In the genomic region with DNA sequence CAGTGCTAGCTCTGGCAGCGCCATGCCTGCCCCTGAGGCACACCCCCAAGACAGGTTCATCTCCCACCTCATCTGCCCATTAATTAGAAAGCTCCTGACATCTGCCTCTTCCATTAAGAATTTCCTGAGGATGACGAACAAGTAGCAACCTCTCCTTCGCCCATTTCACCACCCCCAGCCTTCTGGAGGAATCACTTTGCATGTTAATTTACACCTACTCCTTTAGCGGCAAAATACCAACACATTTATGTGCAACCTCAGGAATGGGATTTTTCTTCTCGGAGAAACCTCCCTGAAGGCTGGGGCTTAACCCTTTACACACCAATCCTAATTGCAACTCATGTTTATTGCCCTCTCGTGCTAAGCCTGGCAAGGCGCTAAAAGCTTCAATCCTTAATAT, we compare ENCODE assay signal across 20 cellular contexts. TPM values are rescaled to one million over a fixed set of nuclear protein-coding genes. Genes with fewer than 3 reads are reported as not detected.
DNase-seq lines count a peak whose midpoint lies in the region; TF ChIP-seq lines count a peak whose summit lies in the region.
"Had no signal": no experiment of that assay in that cellular context is flagged by ENCODE, and none has a peak within 500 bp of the region (broad histone marks: within the 10 kb centered on the region; RNA-seq: fewer than 3 reads in every experiment).

No MANE protein-coding gene starts in this region.

- H4K5ac ChIP-seq in H9 (ENCODE audit: insufficient read length, low read depth, low read length), result no peak overlapping the region

- H3K4me3 Mint-ChIP-seq in H9, result peak overlapping the region; percentile 1 to 12; a peak in 2 of 5 replicates
- H3K4me3 Mint-ChIP-seq: activated naive CD4-positive, alpha-beta T cell treated with anti-CD3 and anti-CD28 coated beads, Interleukin-2, amount 50 U/mL, for 24 hours; dendritic cell treated with granulocyte-macrophage colony-stimulating factor and Interleukin-4, amounts not matched to agents 40 ng/mL and 50 ng/mL, for 4 days; natural killer cell treated with Interleukin-12 subunit alpha and Interleukin-12 subunit beta and Interleukin-15 and Interleukin-18, amount 100 ng/mL, for 72 hours had no signal

- H3K9ac ChIP-seq in H9 (ENCODE audit: extremely low read depth, insufficient read length, low read length), result no peak overlapping the region

- H3K4me1 Mint-ChIP-seq in H9, result peaks cover 61 to 75% of the 10 kb centered on the region in 2 experiments

- no peak overlapping the region for H4K91ac ChIP-seq in H9 (ENCODE audit: insufficient read length, low read depth, low read length)

- peaks cover 2% of the 10 kb centered on the region for H4K20me1 ChIP-seq in H9 (ENCODE audit: control insufficient read depth, insufficient read depth, insufficient read length)

- intact Hi-C loops in head of caudate nucleus (cut with DNase I), result no loop called here

- H2BK15ac ChIP-seq in H9 (ENCODE audit: low read depth, low read length), result no peak overlapping the region

- H3K9me3 Mint-ChIP-seq in H9, result no peaks in the 10 kb centered on the region; a peak in 1 of 5 replicates
- H3K9me3 Mint-ChIP-seq: activated naive CD4-positive, alpha-beta T cell treated with anti-CD3 and anti-CD28 coated beads, Interleukin-2, amount 50 U/mL, for 24 hours; dendritic cell treated with granulocyte-macrophage colony-stimulating factor and Interleukin-4, amounts not matched to agents 40 ng/mL and 50 ng/mL, for 4 days; natural killer cell treated with Interleukin-12 subunit alpha and Interleukin-12 subunit beta and Interleukin-15 and Interleukin-18, amount 100 ng/mL, for 72 hours had no signal

- H3K27me3 ChIP-seq in H9 (ENCODE audit: insufficient read depth, low read length), result no peaks in the 10 kb centered on the region
- H3K27me3 ChIP-seq: cardiac muscle cell, heart left ventricle, pancreas had no signal

- H3K4me3 ChIP-seq in retinal pigment epithelial cell (ENCODE audit: low read length), result peak overlapping the region; percentile 34
- H3K4me3 ChIP-seq: cardiac muscle cell, GM12878, HAP-1, heart left ventricle, pancreas had no signal

- H2AK5ac ChIP-seq in H9 (ENCODE audit: insufficient read length, low read length), result no peak overlapping the region

- no peak overlapping the region for H3T11ph ChIP-seq in H9 (ENCODE audit: low read length)

- H3K79me2 ChIP-seq in H9 (ENCODE audit: insufficient read depth, low read length), result peaks cover 76% of the 10 kb centered on the region

- H3K23ac ChIP-seq in H9 (ENCODE audit: insufficient read length, low read depth, low read length), result no peak overlapping the region

- WGBS in H9 (ENCODE audit: extremely low coverage, insufficient read length, low lambda C conversion rate), result no CpG with 5 or more reads among the region's 7 CpGs

- H2BK120ac ChIP-seq in H9 (ENCODE audit: low read depth, low read length, poor library complexity, severe bottlenecking), result no peak overlapping the region

- H3K23me2 ChIP-seq in H9 (ENCODE audit: insufficient read length, low read depth, low read length, poor library complexity, severe bottlenecking), result no peaks in the 10 kb centered on the region

- H4K8ac ChIP-seq in H9 (replicated peaks; ENCODE audit: insufficient read length, low read depth, low read length), result no peak overlapping the region

- no peaks in the 10 kb centered on the region for H3K27me3 Mint-ChIP-seq in H9 (ENCODE audit: low read depth)
- H3K27me3 Mint-ChIP-seq: activated naive CD4-positive, alpha-beta T cell treated with anti-CD3 and anti-CD28 coated beads, Interleukin-2, amount 50 U/mL, for 24 hours; dendritic cell treated with granulocyte-macrophage colony-stimulating factor and Interleukin-4, amounts not matched to agents 40 ng/mL and 50 ng/mL, for 4 days; natural killer cell treated with Interleukin-12 subunit alpha and Interleukin-12 subunit beta and Interleukin-15 and Interleukin-18, amount 100 ng/mL, for 72 hours had no signal

- H2BK20ac ChIP-seq in H9 (ENCODE audit: low read depth, low read length, poor library complexity, severe bottlenecking), result no peak overlapping the region

- DNase-seq in H9 (no peak), astrocyte of the hippocampus (ENCODE audit: low read depth, low spot score) (peak; percentile 90), head of caudate nucleus (peak in 27 of 42 donors; percentile 23 to 80 (median 51)), retinal pigment epithelial cell (ENCODE audit: low read depth) (no peak), GM19240 (ENCODE audit: insufficient read length, low spot score) (no peak), DMS153 (lab: John Stamatoyannopoulos, UW) (no peak)
- DNase-seq in activated CD4-positive, alpha-beta T cell treated with anti-CD3 and anti-CD28 coated beads for 4 hours, result no peak
- DNase-seq: C1 segment of cervical spinal cord; NCI-H2081; NCI-H345; NCI-H82; pancreas; stimulated activated CD8-positive, alpha-beta memory T cell treated with anti-CD3 and anti-CD28 coated beads, Interleukin-4, amount 100 ng/mL, for 48 hours had no signal

- no peak overlapping the region for H2BK12ac ChIP-seq in H9 (ENCODE audit: insufficient read length, low read depth, low read length)

- no peak overlapping the region for H2AFZ ChIP-seq in H9 (ENCODE audit: low read length)

- no peak overlapping the region for H3K4ac ChIP-seq in H9 (ENCODE audit: low read depth, low read length)

- H3K4me1 ChIP-seq in H9 (ENCODE audit: insufficient read depth, low read length), result peaks cover 30% of the 10 kb centered on the region; the same call in 1 of the 2 replicates

- H3K14ac ChIP-seq in H9 (ENCODE audit: insufficient read depth, low read length), result no peak overlapping the region

- peaks cover 9% of the 10 kb centered on the region for H3K79me1 ChIP-seq in H9 (ENCODE audit: insufficient read depth, low read depth, low read length, poor library complexity, severe bottlenecking)

- no peak for TF ChIP-seq CTCF in H9 (conservative IDR thresholded peaks at IDR 0.05)
- TF ChIP-seq CTCF in retinal pigment epithelial cell (conservative IDR thresholded peaks at IDR 0.05; ENCODE audit: low read depth, low read length), result no peak

- H3K9me3 ChIP-seq in H9 (ENCODE audit: control insufficient read depth, low read depth, low read length), result no peaks in the 10 kb centered on the region
- H3K9me3 ChIP-seq: HAP-1, heart left ventricle, pancreas had no signal

- peaks cover 7 to 11% (median 9%) of the 10 kb centered on the region in 3 experiments; a peak in 5 of 7 replicates for H3K36me3 Mint-ChIP-seq in H9 (ENCODE audit: insufficient read depth in 1 of 3, low read depth in 3 of 3)
- H3K36me3 Mint-ChIP-seq: natural killer cell treated with Interleukin-12 subunit alpha and Interleukin-12 subunit beta and Interleukin-15 and Interleukin-18, amount 100 ng/mL, for 72 hours had no signal

- H3K27ac Mint-ChIP-seq in H9, result peak overlapping the region in 2 of 3 experiments; percentile 12 to 55; a peak in 3 of 7 replicates
- H3K27ac Mint-ChIP-seq: activated naive CD4-positive, alpha-beta T cell treated with anti-CD3 and anti-CD28 coated beads, Interleukin-2, amount 50 U/mL, for 24 hours; dendritic cell treated with granulocyte-macrophage colony-stimulating factor and Interleukin-4, amounts not matched to agents 40 ng/mL and 50 ng/mL, for 4 days; natural killer cell treated with Interleukin-12 subunit alpha and Interleukin-12 subunit beta and Interleukin-15 and Interleukin-18, amount 100 ng/mL, for 72 hours had no signal

- no peak overlapping the region for H3K18ac ChIP-seq in H9 (ENCODE audit: insufficient read length, low read depth, low read length)

- no peak overlapping the region for H3K4me2 ChIP-seq in H9 (ENCODE audit: insufficient read depth, insufficient read length, low read length)

- no peak overlapping the region for H3K56ac ChIP-seq in H9 (ENCODE audit: insufficient read length, low read depth, low read length)

- no peak overlapping the region for H2BK5ac ChIP-seq in H9 (ENCODE audit: insufficient read length, low read length)

- no peak overlapping the region for H3K27ac ChIP-seq in H9 (ENCODE audit: insufficient read length, low read depth, low read length)
- H3K27ac ChIP-seq: cardiac muscle cell, heart left ventricle, pancreas had no signal

RNA-seq across cellular contexts. Expression of gene SLC7A1, which starts 13.8 kb away (rescaled TPM):
- 109 TPM in 2 replicates for total RNA-seq in H9 (2021)

Comparison
In these comparisons a context has a peak if more than half of its experiments do, and no peak if none do; other contexts are left out.
1. DNase-seq: peak in astrocyte of the hippocampus (single experiment) and head of caudate nucleus (27 of 42); none in H9 (single experiment), retinal pigment epithelial cell (single experiment), GM19240 (single experiment), DMS153 (single experiment) and activated CD4-positive, alpha-beta T cell treated with anti-CD3 and anti-CD28 coated beads for 4 hours (0 of 2).